In the genomic region with DNA sequence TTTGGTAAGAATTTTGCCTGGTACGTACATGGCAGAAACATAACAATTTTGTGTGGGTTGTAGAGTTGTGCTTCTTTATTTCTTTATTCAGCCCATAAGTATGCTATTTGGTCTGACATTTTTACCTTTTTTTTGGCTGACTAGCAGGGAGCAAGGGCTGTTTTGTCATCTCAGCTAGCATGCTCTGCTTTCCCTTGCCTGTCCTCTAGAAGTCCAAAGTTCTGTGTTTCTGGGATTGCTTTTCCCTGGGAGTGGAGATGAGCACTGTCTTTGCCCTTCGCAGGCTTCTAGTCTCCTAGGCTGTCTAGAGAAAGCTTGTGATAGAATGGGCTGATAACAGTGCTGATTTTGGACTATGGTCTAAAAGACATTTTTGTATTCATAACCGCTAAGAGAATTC, we compare ENCODE assay signal across 1 cellular context.
TF ChIP-seq lines count a peak whose summit lies in the region.

No MANE protein-coding gene starts in this region.

TF ChIP-seq in GM23338, 12 proteins besides CTCF, POLR2A, EP300 and RAD21 (continued from another document):
- TF ChIP-seq, protein P1, sequence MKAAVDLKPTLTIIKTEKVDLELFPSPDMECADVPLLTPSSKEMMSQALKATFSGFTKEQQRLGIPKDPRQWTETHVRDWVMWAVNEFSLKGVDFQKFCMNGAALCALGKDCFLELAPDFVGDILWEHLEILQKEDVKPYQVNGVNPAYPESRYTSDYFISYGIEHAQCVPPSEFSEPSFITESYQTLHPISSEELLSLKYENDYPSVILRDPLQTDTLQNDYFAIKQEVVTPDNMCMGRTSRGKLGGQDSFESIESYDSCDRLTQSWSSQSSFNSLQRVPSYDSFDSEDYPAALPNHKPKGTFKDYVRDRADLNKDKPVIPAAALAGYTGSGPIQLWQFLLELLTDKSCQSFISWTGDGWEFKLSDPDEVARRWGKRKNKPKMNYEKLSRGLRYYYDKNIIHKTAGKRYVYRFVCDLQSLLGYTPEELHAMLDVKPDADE (IDR thresholded peaks at IDR 0.05): no peak
- TF ChIP-seq, protein P2, sequence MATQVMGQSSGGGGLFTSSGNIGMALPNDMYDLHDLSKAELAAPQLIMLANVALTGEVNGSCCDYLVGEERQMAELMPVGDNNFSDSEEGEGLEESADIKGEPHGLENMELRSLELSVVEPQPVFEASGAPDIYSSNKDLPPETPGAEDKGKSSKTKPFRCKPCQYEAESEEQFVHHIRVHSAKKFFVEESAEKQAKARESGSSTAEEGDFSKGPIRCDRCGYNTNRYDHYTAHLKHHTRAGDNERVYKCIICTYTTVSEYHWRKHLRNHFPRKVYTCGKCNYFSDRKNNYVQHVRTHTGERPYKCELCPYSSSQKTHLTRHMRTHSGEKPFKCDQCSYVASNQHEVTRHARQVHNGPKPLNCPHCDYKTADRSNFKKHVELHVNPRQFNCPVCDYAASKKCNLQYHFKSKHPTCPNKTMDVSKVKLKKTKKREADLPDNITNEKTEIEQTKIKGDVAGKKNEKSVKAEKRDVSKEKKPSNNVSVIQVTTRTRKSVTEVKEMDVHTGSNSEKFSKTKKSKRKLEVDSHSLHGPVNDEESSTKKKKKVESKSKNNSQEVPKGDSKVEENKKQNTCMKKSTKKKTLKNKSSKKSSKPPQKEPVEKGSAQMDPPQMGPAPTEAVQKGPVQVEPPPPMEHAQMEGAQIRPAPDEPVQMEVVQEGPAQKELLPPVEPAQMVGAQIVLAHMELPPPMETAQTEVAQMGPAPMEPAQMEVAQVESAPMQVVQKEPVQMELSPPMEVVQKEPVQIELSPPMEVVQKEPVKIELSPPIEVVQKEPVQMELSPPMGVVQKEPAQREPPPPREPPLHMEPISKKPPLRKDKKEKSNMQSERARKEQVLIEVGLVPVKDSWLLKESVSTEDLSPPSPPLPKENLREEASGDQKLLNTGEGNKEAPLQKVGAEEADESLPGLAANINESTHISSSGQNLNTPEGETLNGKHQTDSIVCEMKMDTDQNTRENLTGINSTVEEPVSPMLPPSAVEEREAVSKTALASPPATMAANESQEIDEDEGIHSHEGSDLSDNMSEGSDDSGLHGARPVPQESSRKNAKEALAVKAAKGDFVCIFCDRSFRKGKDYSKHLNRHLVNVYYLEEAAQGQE (IDR thresholded peaks at IDR 0.05; ENCODE audit: unreplicated experiment): no peak
- TF ChIP-seq ZNF114 (CRISPR knock-in tag; IDR thresholded peaks at IDR 0.05) (no peak), ZNF331 (CRISPR knock-in tag; IDR thresholded peaks at IDR 0.05; ENCODE audit: low read depth) (no peak), NANOG (IDR thresholded peaks at IDR 0.05; ENCODE audit: borderline replicate concordance) (no peak)
